Comparison of ENCODE assay signal across 25 cellular contexts in the genomic region with DNA sequence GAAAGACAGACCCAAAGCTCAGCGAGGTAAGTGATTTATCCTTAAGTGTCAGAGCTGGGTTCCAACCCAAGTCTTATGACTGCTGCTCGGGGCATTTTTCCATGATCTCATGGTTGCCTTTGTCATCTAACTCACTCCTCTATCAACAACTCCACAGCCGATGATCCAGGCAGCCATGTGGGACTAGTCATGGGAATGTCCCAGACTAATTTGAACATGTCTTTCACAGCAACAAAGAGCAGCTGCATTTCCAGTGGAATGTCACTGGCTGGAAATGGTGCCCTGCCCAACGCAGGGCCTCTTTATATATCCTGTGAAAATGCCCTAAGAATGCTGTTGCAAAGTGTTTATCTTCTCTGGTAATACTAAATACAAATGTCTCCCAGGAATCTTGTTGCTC.
DNase-seq lines count a peak whose midpoint lies in the region; ATAC-seq, FAIRE-seq and TF ChIP-seq lines count a peak whose summit lies in the region.
"Had no signal": no experiment of that assay in that cellular context is flagged by ENCODE, and none has a peak within 500 bp of the region (broad histone marks: within the 10 kb centered on the region; RNA-seq: fewer than 3 reads in every experiment).

No MANE protein-coding gene starts in this region.

- H3K9me3 Mint-ChIP-seq in astrocyte (ENCODE audit: unreplicated experiment) (no peaks in the 10 kb centered on the region), osteocyte (ENCODE audit: unreplicated experiment) (no peaks in the 10 kb centered on the region)
- H3K9me3 Mint-ChIP-seq in activated CD4-positive, alpha-beta memory T cell treated with anti-CD3 and anti-CD28 coated beads for 36 hours = peaks cover 6% of the 10 kb centered on the region

- H3K4me3 ChIP-seq in astrocyte (ENCODE audit: insufficient read depth, low read depth, low read length) = no peak overlapping the region
- no peak overlapping the region for H3K4me3 ChIP-seq in hepatocyte
- H3K4me3 ChIP-seq in mesendoderm (ENCODE audit: low read length) = no peak overlapping the region
- H3K4me3 ChIP-seq: BLaER1, esophagus squamous epithelium, mucosa of descending colon, Peyer's patch, upper lobe of right lung had no signal

- H2BK120ac ChIP-seq in mesendoderm (ENCODE audit: low read depth, low read length) = no peak overlapping the region

- no peaks in the 10 kb centered on the region for H3K27me3 ChIP-seq in astrocyte (ENCODE audit: insufficient read depth, low read length)
- H3K27me3 ChIP-seq in hepatocyte = no peaks in the 10 kb centered on the region
- H3K27me3 ChIP-seq in mesendoderm (ENCODE audit: insufficient read depth, low read length, poor library complexity) = no peaks in the 10 kb centered on the region
- H3K27me3 ChIP-seq: BLaER1, Peyer's patch, upper lobe of right lung had no signal

- H4K5ac ChIP-seq in mesendoderm (ENCODE audit: low read length) = no peak overlapping the region

- H2BK15ac ChIP-seq in mesendoderm (replicated peaks; ENCODE audit: low read depth) = no peak overlapping the region

- H3K27me3 Mint-ChIP-seq in astrocyte (ENCODE audit: low read depth, unreplicated experiment) (no peaks in the 10 kb centered on the region), osteocyte (ENCODE audit: unreplicated experiment) (peaks cover 10% of the 10 kb centered on the region)
- peaks cover 2% of the 10 kb centered on the region for H3K27me3 Mint-ChIP-seq in activated CD4-positive, alpha-beta memory T cell treated with anti-CD3 and anti-CD28 coated beads for 36 hours
- H3K27me3 Mint-ChIP-seq: brain, progenitor cell of endocrine pancreas had no signal

- TF ChIP-seq CTCF in astrocyte (IDR thresholded peaks at IDR 0.05; ENCODE audit: insufficient read depth, low read depth, low read length) = no peak
- no peak for TF ChIP-seq CTCF in hepatocyte (IDR thresholded peaks at IDR 0.05; ENCODE audit: poor library complexity)
- TF ChIP-seq CTCF in osteocyte (IDR thresholded peaks at IDR 0.05) = no peak

- H3K9me3 ChIP-seq in astrocyte (ENCODE audit: insufficient read depth, low read depth, low read length) = no peaks in the 10 kb centered on the region
- H3K9me3 ChIP-seq in hepatocyte (ENCODE audit: low read depth) = no peaks in the 10 kb centered on the region
- H3K9me3 ChIP-seq: BLaER1, esophagus squamous epithelium, mucosa of descending colon, Peyer's patch, upper lobe of right lung had no signal

- no peak for ATAC-seq in GM21360 (IDR thresholded peaks at IDR 0.05; ENCODE audit: unreplicated experiment)
- ATAC-seq: activated CD8-positive, alpha-beta T cell treated with anti-CD3 and anti-CD28 coated beads, Interleukin-2, amount 10 ng/mL, durations not matched to agents 7 days and 5 days; mucosa of descending colon; upper lobe of right lung had no signal

- intact Hi-C loops in activated CD4-positive, alpha-beta memory T cell treated with anti-CD3 and anti-CD28 coated beads for 36 hours (cut with micrococcal nuclease) = no loop called here

- no peak overlapping the region for H2AFZ ChIP-seq in astrocyte (ENCODE audit: low read depth, low read length)
- H2AFZ ChIP-seq in hepatocyte = no peak overlapping the region

- H3K4me3 Mint-ChIP-seq in astrocyte (ENCODE audit: unreplicated experiment) (no peak overlapping the region), osteocyte (ENCODE audit: unreplicated experiment) (no peak overlapping the region)
- no peak overlapping the region for H3K4me3 Mint-ChIP-seq in activated CD4-positive, alpha-beta memory T cell treated with anti-CD3 and anti-CD28 coated beads for 36 hours
- H3K4me3 Mint-ChIP-seq: activated CD8-positive, alpha-beta T cell treated with anti-CD3 and anti-CD28 coated beads, Interleukin-2, amount 10 ng/mL, durations not matched to agents 7 days and 5 days; brain had no signal

- H4K20me1 ChIP-seq in astrocyte (ENCODE audit: insufficient read depth, low read length) = no peaks in the 10 kb centered on the region
- no peaks in the 10 kb centered on the region for H4K20me1 ChIP-seq in hepatocyte (ENCODE audit: insufficient read depth, poor library complexity, severe bottlenecking)
- H4K20me1 ChIP-seq: BLaER1 had no signal

- H3K79me2 ChIP-seq in astrocyte (ENCODE audit: insufficient read depth, low read length) (no peaks in the 10 kb centered on the region), hepatocyte (no peaks in the 10 kb centered on the region), mesendoderm (ENCODE audit: control insufficient read depth, insufficient read depth, low read length) (no peaks in the 10 kb centered on the region)

- H3K9me2 ChIP-seq in hepatocyte (replicated peaks; ENCODE audit: insufficient read depth) = no peaks in the 10 kb centered on the region

- H3K4ac ChIP-seq in mesendoderm (ENCODE audit: low read depth, low read length) = no peak overlapping the region

- DNase-seq in EL = peak; percentile 3
- peak; percentile 37 for DNase-seq in astrocyte (ENCODE audit: low read depth)
- DNase-seq in hepatocyte (ENCODE audit: low spot score) = peak; percentile 24
- DNase-seq in osteocyte (ENCODE audit: extremely low spot score, unreplicated experiment) = no peak
- no peak for DNase-seq in activated CD4-positive, CD25-positive, alpha-beta regulatory T cell (lab: John Stamatoyannopoulos, UW)
- DNase-seq in activated CD4-positive, alpha-beta memory T cell treated with anti-CD3 and anti-CD28 coated beads for 36 hours = no peak
- DNase-seq in mesendoderm = no peak
- DNase-seq: activated CD4-positive, CD25-positive, alpha-beta regulatory T cell treated with anti-CD3 and anti-CD28 coated beads, Interleukin-2, amount 50 U/mL, for 72 hours; activated CD8-positive, alpha-beta T cell treated with anti-CD3 and anti-CD28 coated beads, Interleukin-2, amount 10 ng/mL, durations not matched to agents 7 days and 5 days; activated gamma-delta T cell; activated T-cell treated with anti-CD3 and anti-CD28 coated beads, Interleukin-2, amount 50 U/mL, for 1 hour; esophagus squamous epithelium; GOT3; head of caudate nucleus; mucosa of descending colon; NCI-H1694; NCI-H2171 treated with DMSO at 0.1 percent for 48 hours; NCI-H524; Peyer's patch; SIG-M5; upper lobe of right lung had no signal

- H3K79me1 ChIP-seq in mesendoderm (ENCODE audit: low read length) = no peaks in the 10 kb centered on the region

- H3K4me1 Mint-ChIP-seq in astrocyte (ENCODE audit: low read depth, unreplicated experiment) (peaks cover 8% of the 10 kb centered on the region), osteocyte (ENCODE audit: unreplicated experiment) (peaks cover 7% of the 10 kb centered on the region)
- H3K4me1 Mint-ChIP-seq in activated CD4-positive, alpha-beta memory T cell treated with anti-CD3 and anti-CD28 coated beads for 36 hours (ENCODE audit: low read depth) = no peaks in the 10 kb centered on the region

- no peak for FAIRE-seq in astrocyte (lab: Jason Lieb, UNC)

- POLR2A ChIA-PET in activated CD4-positive, alpha-beta memory T cell treated with anti-CD3 and anti-CD28 coated beads for 36 hours (lab: Charles Lee) = no interaction called here

- H3K36me3 ChIP-seq in astrocyte (ENCODE audit: insufficient read depth, low read length) (no peaks in the 10 kb centered on the region), hepatocyte (replicated peaks; ENCODE audit: insufficient read depth, low read depth) (no peaks in the 10 kb centered on the region), mesendoderm (ENCODE audit: control insufficient read depth, insufficient read depth, low read length) (no peaks in the 10 kb centered on the region)
- H3K36me3 ChIP-seq: BLaER1, esophagus squamous epithelium, Peyer's patch, upper lobe of right lung had no signal

- no peaks in the 10 kb centered on the region for H3K36me3 Mint-ChIP-seq in astrocyte (ENCODE audit: low read depth, unreplicated experiment)
- no peaks in the 10 kb centered on the region for H3K36me3 Mint-ChIP-seq in osteocyte (ENCODE audit: unreplicated experiment)
- H3K36me3 Mint-ChIP-seq in activated CD4-positive, alpha-beta memory T cell treated with anti-CD3 and anti-CD28 coated beads for 36 hours = no peaks in the 10 kb centered on the region
- H3K36me3 Mint-ChIP-seq: brain had no signal

- no peak overlapping the region for H3K4me2 ChIP-seq in astrocyte (ENCODE audit: low read length)
- no peak overlapping the region for H3K4me2 ChIP-seq in hepatocyte
- no peak overlapping the region for H3K4me2 ChIP-seq in mesendoderm (ENCODE audit: low read length)
- H3K4me2 ChIP-seq: BLaER1 had no signal

- H3K9ac ChIP-seq in astrocyte (ENCODE audit: low read length) (no peak overlapping the region), mesendoderm (ENCODE audit: low read length) (no peak overlapping the region)
- H3K9ac ChIP-seq: BLaER1 had no signal

- no peak overlapping the region for H3K18ac ChIP-seq in mesendoderm (ENCODE audit: low read length)

- H3K27ac ChIP-seq in astrocyte (ENCODE audit: low read depth, low read length) = no peak overlapping the region
- H3K27ac ChIP-seq in hepatocyte = peak overlapping the region; percentile 51
- H3K27ac ChIP-seq in mesendoderm (ENCODE audit: low read depth, low read length) = no peak overlapping the region
- H3K27ac ChIP-seq: BLaER1, esophagus squamous epithelium, Peyer's patch, upper lobe of right lung had no signal

- H2AK5ac ChIP-seq in mesendoderm (ENCODE audit: low read length) = no peak overlapping the region

- H2BK5ac ChIP-seq in mesendoderm (ENCODE audit: low read length) = no peak overlapping the region

- H4K8ac ChIP-seq in mesendoderm (ENCODE audit: low read depth, low read length) = no peak overlapping the region

- 65% methylated on average over 4 of the region's 4 CpGs for WGBS in hepatocyte (ENCODE audit: low lambda C conversion rate, missing lambda C conversion rate)
- no CpG with 5 or more reads among the region's 4 CpGs for WGBS in mesendoderm (ENCODE audit: extremely low coverage, insufficient coverage, low lambda C conversion rate)

- H3K23ac ChIP-seq in mesendoderm (ENCODE audit: low read length) = no peak overlapping the region

- H3K27ac Mint-ChIP-seq in astrocyte (ENCODE audit: unreplicated experiment) = peak overlapping the region; percentile 27
- H3K27ac Mint-ChIP-seq in osteocyte (ENCODE audit: unreplicated experiment) = peak overlapping the region; percentile 69
- H3K27ac Mint-ChIP-seq in activated CD4-positive, alpha-beta memory T cell treated with anti-CD3 and anti-CD28 coated beads for 36 hours = no peak overlapping the region
- H3K27ac Mint-ChIP-seq: activated CD8-positive, alpha-beta T cell treated with anti-CD3 and anti-CD28 coated beads, Interleukin-2, amount 10 ng/mL, durations not matched to agents 7 days and 5 days; progenitor cell of endocrine pancreas had no signal

- no peaks in the 10 kb centered on the region for H3K4me1 ChIP-seq in astrocyte (ENCODE audit: insufficient read depth, low read length)
- H3K4me1 ChIP-seq in hepatocyte (ENCODE audit: insufficient read depth) = no peaks in the 10 kb centered on the region
- H3K4me1 ChIP-seq in mesendoderm (ENCODE audit: control insufficient read depth, low read depth, low read length) = no peaks in the 10 kb centered on the region
- H3K4me1 ChIP-seq: esophagus squamous epithelium, Peyer's patch, upper lobe of right lung had no signal

- no peak overlapping the region for H3K56ac ChIP-seq in mesendoderm (ENCODE audit: low read length)

- CTCF ChIA-PET in activated CD4-positive, alpha-beta memory T cell treated with anti-CD3 and anti-CD28 coated beads for 36 hours (lab: Charles Lee) = no interaction called here

Comparison
In these comparisons a context has a peak if more than half of its experiments do, and no peak if none do; other contexts are left out.
1. DNase-seq: peak in EL (single experiment), astrocyte (single experiment) and hepatocyte (single experiment); none in osteocyte (single experiment), activated CD4-positive, CD25-positive, alpha-beta regulatory T cell (0 of 4), activated CD4-positive, alpha-beta memory T cell treated with anti-CD3 and anti-CD28 coated beads for 36 hours (single experiment) and mesendoderm (single experiment).